Comparison of ENCODE assay signal across 21 cellular contexts in the genomic region with DNA sequence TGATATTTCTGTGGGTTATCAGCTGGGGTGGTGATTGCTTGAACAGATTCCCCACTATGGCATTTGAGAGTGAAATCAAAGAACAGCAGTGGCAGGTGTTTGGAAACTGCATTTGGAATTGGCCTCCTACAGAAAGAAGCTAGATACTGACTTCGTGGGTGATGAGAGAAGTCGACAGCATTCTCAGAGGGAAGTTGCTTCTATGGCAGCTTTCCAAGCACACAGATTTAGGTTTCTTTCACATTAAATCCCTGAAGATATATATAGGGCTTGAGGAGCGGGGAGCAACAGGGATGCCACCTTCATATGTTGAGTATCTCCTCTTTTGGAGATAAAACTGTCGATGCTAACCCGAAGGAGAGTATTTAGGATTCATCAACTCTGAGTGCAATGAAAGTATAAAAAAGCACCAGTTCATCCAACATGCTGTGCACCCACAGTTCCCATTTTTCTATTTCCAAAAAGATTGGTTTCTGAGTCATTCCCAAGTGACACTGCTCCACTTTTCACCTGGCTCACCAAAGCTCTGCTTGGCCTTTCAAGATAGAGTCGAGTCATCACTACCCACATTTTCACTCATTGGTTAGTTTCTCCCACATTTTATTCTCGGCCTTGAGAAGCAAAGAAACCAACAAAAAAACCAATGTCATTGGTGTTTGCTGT.
DNase-seq lines count a peak whose midpoint lies in the region; ATAC-seq and TF ChIP-seq lines count a peak whose summit lies in the region.
"Had no signal": no experiment of that assay in that cellular context is flagged by ENCODE, and none has a peak within 500 bp of the region (broad histone marks: within the 10 kb centered on the region; RNA-seq: fewer than 3 reads in every experiment).

No MANE protein-coding gene starts in this region.

- no peak for TF ChIP-seq CTCF in spleen (IDR thresholded peaks at IDR 0.05 in 8 of 11, conservative IDR thresholded peaks at IDR 0.05 in 3 of 11)
- TF ChIP-seq CTCF in heart right ventricle (IDR thresholded peaks at IDR 0.05) = no peak

- H3K4me1 Mint-ChIP-seq in activated T-helper 17 cell treated with anti-CD3 and anti-CD28 coated beads, Interleukin-2, amount 50 U/mL, for 72 hours = peaks cover 3% of the 10 kb centered on the region
- H3K4me1 Mint-ChIP-seq: B cell; CD4-positive, CD25-positive, alpha-beta regulatory T cell; H9 had no signal

- ATAC-seq in activated T-helper 17 cell treated with anti-CD3 and anti-CD28 coated beads, Interleukin-2, amount 50 U/mL, for 72 hours (replicated peaks) = peak; percentile 61
- no peak for ATAC-seq in stimulated activated naive CD8-positive, alpha-beta T cell treated with anti-CD3 and anti-CD28 coated beads, Interleukin-15, Interleukin-2, amounts not matched to agents 100 U/mL and 50 U/mL, for 24 hours
- no peak for ATAC-seq in heart right ventricle
- ATAC-seq: CD8-positive, alpha-beta T cell; GM12878; HCT116 had no signal

- H3K36me3 ChIP-seq in spleen (no peaks in the 10 kb centered on the region), heart right ventricle (no peaks in the 10 kb centered on the region)
- H3K36me3 ChIP-seq: BLaER1 had no signal

- no peaks in the 10 kb centered on the region for H3K36me3 Mint-ChIP-seq in activated T-helper 17 cell treated with anti-CD3 and anti-CD28 coated beads, Interleukin-2, amount 50 U/mL, for 72 hours (ENCODE audit: low read depth)
- H3K36me3 Mint-ChIP-seq: CD4-positive, CD25-positive, alpha-beta regulatory T cell; CD8-positive, alpha-beta T cell had no signal

- H3K27me3 Mint-ChIP-seq in activated T-helper 17 cell treated with anti-CD3 and anti-CD28 coated beads, Interleukin-2, amount 50 U/mL, for 72 hours = no peaks in the 10 kb centered on the region
- H3K27me3 Mint-ChIP-seq: B cell; CD4-positive, CD25-positive, alpha-beta regulatory T cell had no signal

- H3K27me3 ChIP-seq in spleen (replicated peaks in 1 of 7) (no peaks in the 10 kb centered on the region), heart right ventricle (no peaks in the 10 kb centered on the region)
- H3K27me3 ChIP-seq: BLaER1 had no signal

- H3K27ac ChIP-seq in spleen (no peak overlapping the region), heart right ventricle (no peak overlapping the region)
- H3K27ac ChIP-seq: BLaER1, C4-2B, GM23248 had no signal

- no peak overlapping the region for H3K4me3 ChIP-seq in spleen
- no peak overlapping the region for H3K4me3 ChIP-seq in heart right ventricle
- H3K4me3 ChIP-seq: BLaER1, GM12878, GM23248 had no signal

- intact Hi-C loops in spleen (cut with DNase I; ENCODE audit: low total_unique reads) = no loop called here
- intact Hi-C loops in heart right ventricle (cut with DNase I) = no loop called here

- peaks cover 3% of the 10 kb centered on the region for H3K9me3 Mint-ChIP-seq in activated T-helper 17 cell treated with anti-CD3 and anti-CD28 coated beads, Interleukin-2, amount 50 U/mL, for 72 hours

- H3K9me3 ChIP-seq in spleen (peaks cover 0 to 7% (median 0%) of the 10 kb centered on the region in 8 donors), heart right ventricle (peaks cover 0 to 8% (median 0%) of the 10 kb centered on the region in 11 donors)
- H3K9me3 ChIP-seq: BLaER1 had no signal

- WGBS in spleen, 5 donors = 79 to 86% (median 81%) methylated on average over 7 of the region's 7 CpGs
- 64 to 65% methylated on average over 7 of the region's 7 CpGs for WGBS in heart right ventricle, 2 donors

- DNase-seq in NCI-H146 (lab: John Stamatoyannopoulos, UW) = peak; percentile 68
- DNase-seq in inferior parietal cortex (ENCODE audit: extremely low spot score) = peak; percentile 57
- DNase-seq in superior temporal gyrus (ENCODE audit: extremely low spot score) = peak; percentile 60
- DNase-seq in stimulated activated naive CD8-positive, alpha-beta T cell treated with anti-CD3 and anti-CD28 coated beads, Interleukin-15, Interleukin-2, amounts not matched to agents 100 U/mL and 50 U/mL, for 24 hours = no peak
- no peak for DNase-seq in spleen
- no peak for DNase-seq in heart right ventricle
- DNase-seq: 8988T; CD4-positive, CD25-positive, alpha-beta regulatory T cell; CD8-positive, alpha-beta T cell; DMS 273 treated with DMSO at 0.1 percent for 48 hours; DMS79; EL; GDM1; GM23248; H9 had no signal

- H3K4me3 Mint-ChIP-seq in activated T-helper 17 cell treated with anti-CD3 and anti-CD28 coated beads, Interleukin-2, amount 50 U/mL, for 72 hours = no peak overlapping the region
- H3K4me3 Mint-ChIP-seq: B cell; CD4-positive, CD25-positive, alpha-beta regulatory T cell; CD8-positive, alpha-beta T cell; H9 had no signal

- TF ChIP-seq POLR2A in spleen (IDR thresholded peaks at IDR 0.05) = no peak

- no peaks in the 10 kb centered on the region for H3K4me1 ChIP-seq in spleen
- no peaks in the 10 kb centered on the region for H3K4me1 ChIP-seq in heart right ventricle
- H3K4me1 ChIP-seq: BLaER1 had no signal

- H3K27ac Mint-ChIP-seq in activated T-helper 17 cell treated with anti-CD3 and anti-CD28 coated beads, Interleukin-2, amount 50 U/mL, for 72 hours = no peak overlapping the region
- H3K27ac Mint-ChIP-seq: B cell; CD4-positive, CD25-positive, alpha-beta regulatory T cell; CD8-positive, alpha-beta T cell; H9 had no signal

Comparison
In these comparisons a context has a peak if more than half of its experiments do, and no peak if none do; other contexts are left out.
1. DNase-seq: peak in NCI-H146 (single experiment), inferior parietal cortex (single experiment) and superior temporal gyrus (single experiment); none in stimulated activated naive CD8-positive, alpha-beta T cell treated with anti-CD3 and anti-CD28 coated beads, Interleukin-15, Interleukin-2, amounts not matched to agents 100 U/mL and 50 U/mL, for 24 hours (single experiment), spleen (single experiment) and heart right ventricle (0 of 2).